23 cellular contexts compared by ENCODE assay signal in genomic region chr3:72520205-72520604, GRCh38.
DNase-seq lines count a peak whose midpoint lies in the region; ATAC-seq and TF ChIP-seq lines count a peak whose summit lies in the region.
"Had no signal": no experiment of that assay in that cellular context is flagged by ENCODE, and none has a peak within 500 bp of the region (broad histone marks: within the 10 kb centered on the region; RNA-seq: fewer than 3 reads in every experiment).

No MANE protein-coding gene starts in this region.

- BruUV-seq in PC-9 (replicated peaks; lab: Mats Ljungman, UMichigan): no TSS peak

- H3K4me2 ChIP-seq in BLaER1 treated with 17β-estradiol and CSF1 and Interleukin-3, amounts not matched to agents 10 nM and 100 nM: peak overlapping the region; percentile 1 to 68 (median 43); a peak in 17 of 22 replicates
- H3K4me2 ChIP-seq in PC-9 (peak overlapping the region; percentile 59; the same call in 1 of the 2 replicates), hepatocyte (no peak overlapping the region)

- H3K79me2 ChIP-seq in PC-9 (ENCODE audit: low read depth) (no peaks in the 10 kb centered on the region), hepatocyte (no peaks in the 10 kb centered on the region)

- H3K9ac ChIP-seq in BLaER1 treated with 17β-estradiol and CSF1 and Interleukin-3, amounts not matched to agents 10 nM and 100 nM: no peak overlapping the region

- WGBS in hepatocyte (ENCODE audit: low lambda C conversion rate, missing lambda C conversion rate): 76% methylated on average over 3 of the region's 3 CpGs
- 85 to 96% (median 94%) methylated on average over 3 of the region's 3 CpGs for WGBS in ovary, 3 donors
- WGBS in thyroid gland, 2 donors: 70 to 77% methylated on average over 3 of the region's 3 CpGs

- intact Hi-C loops in activated CD8-positive, alpha-beta T cell treated with anti-CD3 and anti-CD28 coated beads for 36 hours (cut with micrococcal nuclease): no loop called here
- intact Hi-C loops in PC-9 (cut with micrococcal nuclease; ENCODE audit: unreplicated experiment): no loop called here
- intact Hi-C loops in ovary (cut with DNase I): no loop called here
- intact Hi-C loops in thyroid gland (cut with DNase I): no loop called here

- H3K9me3 ChIP-seq in BLaER1 treated with 17β-estradiol and CSF1 and Interleukin-3, amounts not matched to agents 10 nM and 100 nM (replicated peaks in 1 of 11): no peaks in the 10 kb centered on the region
- H3K9me3 ChIP-seq in PC-9 (ENCODE audit: insufficient read depth, low read depth): no peaks in the 10 kb centered on the region
- no peaks in the 10 kb centered on the region for H3K9me3 ChIP-seq in hepatocyte (ENCODE audit: low read depth)
- no peaks in the 10 kb centered on the region for H3K9me3 ChIP-seq in ovary
- no peaks in the 10 kb centered on the region for H3K9me3 ChIP-seq in thyroid gland
- H3K9me3 ChIP-seq: gastroesophageal sphincter, tibial nerve had no signal

- H3K36me3 ChIP-seq in BLaER1 treated with 17β-estradiol and CSF1 and Interleukin-3, amounts not matched to agents 10 nM and 100 nM: no peaks in the 10 kb centered on the region
- H3K36me3 ChIP-seq in PC-9 (ENCODE audit: low read depth) (no peaks in the 10 kb centered on the region), hepatocyte (replicated peaks; ENCODE audit: insufficient read depth, low read depth) (no peaks in the 10 kb centered on the region), ovary (no peaks in the 10 kb centered on the region), thyroid gland (no peaks in the 10 kb centered on the region)
- H3K36me3 ChIP-seq: gastroesophageal sphincter, tibial nerve had no signal

- POLR2A ChIA-PET in activated CD8-positive, alpha-beta T cell treated with anti-CD3 and anti-CD28 coated beads for 36 hours (lab: Charles Lee): interaction anchor here (1.0 to 1.4 kb wide), 2 partner anchors 22 to 33 kb away, joined by 3 to 4 read pairs; no protein-coding TSS in a partner anchor
- POLR2A ChIA-PET in activated CD8-positive, alpha-beta T cell treated with anti-CD3 and anti-CD28 coated beads, Interleukin-2, amount 10 ng/mL, durations not matched to agents 7 days and 5 days (lab: Charles Lee): no interaction called here
- POLR2A ChIA-PET in PC-9 (lab: Charles Lee; ENCODE audit: unreplicated experiment): no interaction called here

- no peak for ATAC-seq in activated CD8-positive, alpha-beta T cell treated with anti-CD3 and anti-CD28 coated beads for 36 hours
- ATAC-seq in activated CD8-positive, alpha-beta T cell treated with anti-CD3 and anti-CD28 coated beads, Interleukin-2, amount 10 ng/mL, durations not matched to agents 7 days and 5 days: no peak
- ATAC-seq: gastroesophageal sphincter, left cardiac atrium, Panc1, sciatic nerve had no signal

- H3K27me3 Mint-ChIP-seq in activated CD8-positive, alpha-beta T cell treated with anti-CD3 and anti-CD28 coated beads for 36 hours: no peaks in the 10 kb centered on the region
- H3K27me3 Mint-ChIP-seq in activated CD8-positive, alpha-beta T cell treated with anti-CD3 and anti-CD28 coated beads, Interleukin-2, amount 10 ng/mL, durations not matched to agents 7 days and 5 days (ENCODE audit: low read depth): no peaks in the 10 kb centered on the region
- H3K27me3 Mint-ChIP-seq: brain, IgD-negative memory B cell had no signal

- H3K4me3 ChIP-seq in BLaER1 treated with 17β-estradiol and CSF1 and Interleukin-3, amounts not matched to agents 10 nM and 100 nM: no peak overlapping the region
- H3K4me3 ChIP-seq in PC-9: no peak overlapping the region
- H3K4me3 ChIP-seq in hepatocyte: no peak overlapping the region
- no peak overlapping the region for H3K4me3 ChIP-seq in ovary
- no peak overlapping the region for H3K4me3 ChIP-seq in thyroid gland (replicated peaks in 1 of 3)
- H3K4me3 ChIP-seq: gastroesophageal sphincter, tibial nerve had no signal

- H3K4me1 ChIP-seq in BLaER1 treated with 17β-estradiol and CSF1 and Interleukin-3, amounts not matched to agents 10 nM and 100 nM: peaks cover 20 to 52% (median 30%) of the 10 kb centered on the region in 10 experiments
- H3K4me1 ChIP-seq in PC-9 (replicated peaks; ENCODE audit: insufficient read depth): peaks cover 16% of the 10 kb centered on the region
- H3K4me1 ChIP-seq in hepatocyte (ENCODE audit: insufficient read depth): peaks cover 18% of the 10 kb centered on the region
- no peaks in the 10 kb centered on the region for H3K4me1 ChIP-seq in ovary (ENCODE audit: insufficient read depth)
- no peaks in the 10 kb centered on the region for H3K4me1 ChIP-seq in thyroid gland

- H3K27me3 ChIP-seq in BLaER1 treated with 17β-estradiol and CSF1 and Interleukin-3, amounts not matched to agents 10 nM and 100 nM: no peaks in the 10 kb centered on the region
- H3K27me3 ChIP-seq in PC-9 (ENCODE audit: insufficient read depth, low read depth): no peaks in the 10 kb centered on the region
- no peaks in the 10 kb centered on the region for H3K27me3 ChIP-seq in hepatocyte
- no peaks in the 10 kb centered on the region for H3K27me3 ChIP-seq in ovary
- H3K27me3 ChIP-seq in thyroid gland: no peaks in the 10 kb centered on the region
- H3K27me3 ChIP-seq: gastroesophageal sphincter, tibial nerve had no signal

- H3K9me3 Mint-ChIP-seq in activated CD8-positive, alpha-beta T cell treated with anti-CD3 and anti-CD28 coated beads for 36 hours: no peaks in the 10 kb centered on the region
- H3K9me3 Mint-ChIP-seq in activated CD8-positive, alpha-beta T cell treated with anti-CD3 and anti-CD28 coated beads, Interleukin-2, amount 10 ng/mL, durations not matched to agents 7 days and 5 days (ENCODE audit: insufficient read depth): no peaks in the 10 kb centered on the region
- H3K9me3 Mint-ChIP-seq: activated T-cell treated with anti-CD3 and anti-CD28 coated beads, Interleukin-2, amount 50 U/mL, for 4 hours; brain; IgD-negative memory B cell; nephron had no signal

- H2AFZ ChIP-seq in PC-9 (no peak overlapping the region), hepatocyte (no peak overlapping the region)

- no peaks in the 10 kb centered on the region for H3K36me3 Mint-ChIP-seq in activated CD8-positive, alpha-beta T cell treated with anti-CD3 and anti-CD28 coated beads for 36 hours (ENCODE audit: low read depth)
- H3K36me3 Mint-ChIP-seq in activated CD8-positive, alpha-beta T cell treated with anti-CD3 and anti-CD28 coated beads, Interleukin-2, amount 10 ng/mL, durations not matched to agents 7 days and 5 days (ENCODE audit: low read depth): no peaks in the 10 kb centered on the region
- H3K36me3 Mint-ChIP-seq: brain, IgD-negative memory B cell had no signal

- H3K9me2 ChIP-seq in PC-9 (ENCODE audit: insufficient read depth): no peaks in the 10 kb centered on the region
- no peaks in the 10 kb centered on the region for H3K9me2 ChIP-seq in hepatocyte (replicated peaks; ENCODE audit: insufficient read depth)

- H3K4me1 Mint-ChIP-seq in activated CD8-positive, alpha-beta T cell treated with anti-CD3 and anti-CD28 coated beads for 36 hours (ENCODE audit: low read depth): peaks cover 36% of the 10 kb centered on the region
- H3K4me1 Mint-ChIP-seq in activated CD8-positive, alpha-beta T cell treated with anti-CD3 and anti-CD28 coated beads, Interleukin-2, amount 10 ng/mL, durations not matched to agents 7 days and 5 days (ENCODE audit: low read depth): peaks cover 9% of the 10 kb centered on the region

- no peak for TF ChIP-seq EP300 in ovary (IDR thresholded peaks at IDR 0.05)

- H3K4me3 Mint-ChIP-seq in activated CD8-positive, alpha-beta T cell treated with anti-CD3 and anti-CD28 coated beads for 36 hours: no peak overlapping the region
- H3K4me3 Mint-ChIP-seq in activated CD8-positive, alpha-beta T cell treated with anti-CD3 and anti-CD28 coated beads, Interleukin-2, amount 10 ng/mL, durations not matched to agents 7 days and 5 days: no peak overlapping the region
- H3K4me3 Mint-ChIP-seq: activated T-cell treated with anti-CD3 and anti-CD28 coated beads, Interleukin-2, amount 50 U/mL, for 4 hours; brain; IgD-negative memory B cell; nephron had no signal

- CTCF ChIA-PET in activated CD8-positive, alpha-beta T cell treated with anti-CD3 and anti-CD28 coated beads for 36 hours (lab: Charles Lee): interaction anchor here (0.6 to 1.2 kb wide), 2 partner anchors 9 to 37 kb away, joined by 3 read pairs; no protein-coding TSS in a partner anchor
- CTCF ChIA-PET in activated CD8-positive, alpha-beta T cell treated with anti-CD3 and anti-CD28 coated beads, Interleukin-2, amount 10 ng/mL, durations not matched to agents 7 days and 5 days (lab: Charles Lee): interaction anchor here (0.8 kb wide), 1 partner anchor 146 kb away, joined by 3 read pairs; no protein-coding TSS in a partner anchor
- CTCF ChIA-PET in PC-9 (lab: Charles Lee): interaction anchor here (0.6 kb wide), 1 partner anchor 27 kb away, joined by 13 read pairs; no protein-coding TSS in a partner anchor

- no peak for TF ChIP-seq POLR2A in ovary (IDR thresholded peaks at IDR 0.05)
- TF ChIP-seq POLR2A in thyroid gland (IDR thresholded peaks at IDR 0.05): no peak

- H3K27ac ChIP-seq in BLaER1 treated with 17β-estradiol and CSF1 and Interleukin-3, amounts not matched to agents 10 nM and 100 nM: peak overlapping the region in 2 of 11 experiments; percentile 3 to 16; a peak in 4 of 22 replicates
- H3K27ac ChIP-seq in PC-9 (no peak overlapping the region), hepatocyte (peak overlapping the region; percentile 14), ovary (no peak overlapping the region), thyroid gland (no peak overlapping the region)
- H3K27ac ChIP-seq: gastroesophageal sphincter, tibial nerve had no signal

- H3F3A ChIP-seq in PC-9 (ENCODE audit: insufficient read depth, low read depth): no peaks in the 10 kb centered on the region

- peak overlapping the region; percentile 88 for H3K27ac Mint-ChIP-seq in activated CD8-positive, alpha-beta T cell treated with anti-CD3 and anti-CD28 coated beads for 36 hours
- H3K27ac Mint-ChIP-seq in activated CD8-positive, alpha-beta T cell treated with anti-CD3 and anti-CD28 coated beads, Interleukin-2, amount 10 ng/mL, durations not matched to agents 7 days and 5 days: no peak overlapping the region
- H3K27ac Mint-ChIP-seq: IgD-negative memory B cell had no signal

- no peak for DNase-seq in activated CD8-positive, alpha-beta T cell treated with anti-CD3 and anti-CD28 coated beads for 36 hours
- DNase-seq in activated CD8-positive, alpha-beta T cell treated with anti-CD3 and anti-CD28 coated beads, Interleukin-2, amount 10 ng/mL, durations not matched to agents 7 days and 5 days: no peak
- DNase-seq in PC-9 (no peak), hepatocyte (ENCODE audit: low spot score) (no peak), ovary (no peak), thyroid gland (no peak), CD1c-positive myeloid dendritic cell (ENCODE audit: extremely low spot score) (no peak)
- DNase-seq: activated T-cell treated with anti-CD3 and anti-CD28 coated beads, Interleukin-2, amount 50 U/mL, for 4 hours; hippocampal formation; left cardiac atrium; NCI-H1105; NCI-H1930; NCI-H524 treated with DMSO at 0.1 percent for 48 hours; posterior cingulate gyrus; SHP77 had no signal

- TF ChIP-seq CTCF in activated CD8-positive, alpha-beta T cell treated with anti-CD3 and anti-CD28 coated beads for 36 hours (IDR thresholded peaks at IDR 0.05): no peak
- no peak for TF ChIP-seq CTCF in PC-9 (conservative IDR thresholded peaks at IDR 0.05)
- no peak for TF ChIP-seq CTCF in hepatocyte (IDR thresholded peaks at IDR 0.05; ENCODE audit: poor library complexity)
- TF ChIP-seq CTCF in ovary (IDR thresholded peaks at IDR 0.05): no peak
- no peak for TF ChIP-seq CTCF in thyroid gland (IDR thresholded peaks at IDR 0.05)

- no peaks in the 10 kb centered on the region for H4K20me1 ChIP-seq in BLaER1 treated with 17β-estradiol and CSF1 and Interleukin-3, amounts not matched to agents 10 nM and 100 nM
- H4K20me1 ChIP-seq in PC-9 (ENCODE audit: insufficient read depth) (no peaks in the 10 kb centered on the region), hepatocyte (ENCODE audit: insufficient read depth, poor library complexity, severe bottlenecking) (no peaks in the 10 kb centered on the region)
